ENCODE assay signal across 1 cellular context in genomic region chr21:45097827-45098387, GRCh38.
TF ChIP-seq lines count a peak whose summit lies in the region.

No MANE protein-coding gene starts in this region.

TF ChIP-seq in WTC11, 78 proteins besides CTCF, POLR2A, EP300 and RAD21 (continued from another document):
- TF ChIP-seq ATF6 (CRISPR knock-in tag; IDR thresholded peaks at IDR 0.05) (no peak), USF1 (CRISPR knock-in tag; IDR thresholded peaks at IDR 0.05) (no peak), ZNF219 (CRISPR knock-in tag; IDR thresholded peaks at IDR 0.05; ENCODE audit: borderline replicate concordance) (no peak), ZBTB21 (CRISPR knock-in tag; IDR thresholded peaks at IDR 0.05; ENCODE audit: borderline replicate concordance) (no peak), TCF7 (CRISPR knock-in tag; IDR thresholded peaks at IDR 0.05; ENCODE audit: low read depth) (no peak), ERG (CRISPR knock-in tag; IDR thresholded peaks at IDR 0.05) (no peak), SOX15 (CRISPR knock-in tag; IDR thresholded peaks at IDR 0.05) (no peak), OVOL2 (CRISPR knock-in tag; IDR thresholded peaks at IDR 0.05; ENCODE audit: borderline replicate concordance) (no peak), EMX1 (CRISPR knock-in tag; IDR thresholded peaks at IDR 0.05) (no peak), TP53 (CRISPR knock-in tag; IDR thresholded peaks at IDR 0.05) (no peak), CREB1 (CRISPR knock-in tag; IDR thresholded peaks at IDR 0.05) (no peak)
- TF ChIP-seq, protein P1, sequence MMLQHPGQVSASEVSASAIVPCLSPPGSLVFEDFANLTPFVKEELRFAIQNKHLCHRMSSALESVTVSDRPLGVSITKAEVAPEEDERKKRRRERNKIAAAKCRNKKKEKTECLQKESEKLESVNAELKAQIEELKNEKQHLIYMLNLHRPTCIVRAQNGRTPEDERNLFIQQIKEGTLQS (CRISPR knock-in tag; conservative IDR thresholded peaks at IDR 0.05), result no peak
- TF ChIP-seq, protein P2, sequence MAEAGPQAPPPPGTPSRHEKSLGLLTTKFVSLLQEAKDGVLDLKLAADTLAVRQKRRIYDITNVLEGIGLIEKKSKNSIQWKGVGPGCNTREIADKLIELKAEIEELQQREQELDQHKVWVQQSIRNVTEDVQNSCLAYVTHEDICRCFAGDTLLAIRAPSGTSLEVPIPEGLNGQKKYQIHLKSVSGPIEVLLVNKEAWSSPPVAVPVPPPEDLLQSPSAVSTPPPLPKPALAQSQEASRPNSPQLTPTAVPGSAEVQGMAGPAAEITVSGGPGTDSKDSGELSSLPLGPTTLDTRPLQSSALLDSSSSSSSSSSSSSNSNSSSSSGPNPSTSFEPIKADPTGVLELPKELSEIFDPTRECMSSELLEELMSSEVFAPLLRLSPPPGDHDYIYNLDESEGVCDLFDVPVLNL (CRISPR knock-in tag; IDR thresholded peaks at IDR 0.05; ENCODE audit: borderline replicate concordance, low read depth), result no peak
- TF ChIP-seq, protein P3, sequence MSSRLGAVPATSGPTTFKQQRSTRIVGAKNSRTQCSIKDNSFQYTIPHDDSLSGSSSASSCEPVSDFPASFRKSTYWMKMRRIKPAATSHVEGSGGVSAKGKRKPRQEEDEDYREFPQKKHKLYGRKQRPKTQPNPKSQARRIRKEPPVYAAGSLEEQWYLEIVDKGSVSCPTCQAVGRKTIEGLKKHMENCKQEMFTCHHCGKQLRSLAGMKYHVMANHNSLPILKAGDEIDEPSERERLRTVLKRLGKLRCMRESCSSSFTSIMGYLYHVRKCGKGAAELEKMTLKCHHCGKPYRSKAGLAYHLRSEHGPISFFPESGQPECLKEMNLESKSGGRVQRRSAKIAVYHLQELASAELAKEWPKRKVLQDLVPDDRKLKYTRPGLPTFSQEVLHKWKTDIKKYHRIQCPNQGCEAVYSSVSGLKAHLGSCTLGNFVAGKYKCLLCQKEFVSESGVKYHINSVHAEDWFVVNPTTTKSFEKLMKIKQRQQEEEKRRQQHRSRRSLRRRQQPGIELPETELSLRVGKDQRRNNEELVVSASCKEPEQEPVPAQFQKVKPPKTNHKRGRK (CRISPR knock-in tag; IDR thresholded peaks at IDR 0.05; ENCODE audit: borderline replicate concordance), result no peak
